ENCODE assay signal across 1 cellular context in genomic region chr18:51135361-51135760, GRCh38.
TF ChIP-seq lines count a peak whose summit lies in the region.

No MANE protein-coding gene starts in this region.

TF ChIP-seq in K562, 482 proteins besides CTCF, POLR2A, EP300 and RAD21 (continued from another document):
- TF ChIP-seq, protein P1, sequence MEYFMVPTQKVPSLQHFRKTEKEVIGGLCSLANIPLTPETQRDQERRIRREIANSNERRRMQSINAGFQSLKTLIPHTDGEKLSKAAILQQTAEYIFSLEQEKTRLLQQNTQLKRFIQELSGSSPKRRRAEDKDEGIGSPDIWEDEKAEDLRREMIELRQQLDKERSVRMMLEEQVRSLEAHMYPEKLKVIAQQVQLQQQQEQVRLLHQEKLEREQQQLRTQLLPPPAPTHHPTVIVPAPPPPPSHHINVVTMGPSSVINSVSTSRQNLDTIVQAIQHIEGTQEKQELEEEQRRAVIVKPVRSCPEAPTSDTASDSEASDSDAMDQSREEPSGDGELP (CRISPR knock-in tag; IDR thresholded peaks at IDR 0.05; ENCODE audit: borderline replicate concordance) = no peak
- no peak for TF ChIP-seq HSF4 (CRISPR knock-in tag; IDR thresholded peaks at IDR 0.05; ENCODE audit: borderline replicate concordance)
- no peak for TF ChIP-seq ZNF699 (CRISPR knock-in tag; IDR thresholded peaks at IDR 0.05; ENCODE audit: insufficient replicate concordance)
- TF ChIP-seq EHMT2 (IDR thresholded peaks at IDR 0.05) = no peak
- TF ChIP-seq FOXA3 (CRISPR knock-in tag; conservative IDR thresholded peaks at IDR 0.05 in 1 of 2, IDR thresholded peaks at IDR 0.05 in 1 of 2) = no peak
- TF ChIP-seq XRCC5 (IDR thresholded peaks at IDR 0.05; ENCODE audit: low read depth, low read length) = no peak
- no peak for TF ChIP-seq MEF2D (tag; conservative IDR thresholded peaks at IDR 0.05; ENCODE audit: low read depth)
- no peak for TF ChIP-seq TCF15 (CRISPR knock-in tag; IDR thresholded peaks at IDR 0.05)
- no peak for TF ChIP-seq POLR2AphosphoS5 (IDR thresholded peaks at IDR 0.05; ENCODE audit: control insufficient read depth, insufficient read depth, low read depth, low read length)
- no peak for TF ChIP-seq ZNF140 (CRISPR knock-in tag; IDR thresholded peaks at IDR 0.05)
- no peak for TF ChIP-seq CBFA2T2 (conservative IDR thresholded peaks at IDR 0.05)
- TF ChIP-seq, protein P2, sequence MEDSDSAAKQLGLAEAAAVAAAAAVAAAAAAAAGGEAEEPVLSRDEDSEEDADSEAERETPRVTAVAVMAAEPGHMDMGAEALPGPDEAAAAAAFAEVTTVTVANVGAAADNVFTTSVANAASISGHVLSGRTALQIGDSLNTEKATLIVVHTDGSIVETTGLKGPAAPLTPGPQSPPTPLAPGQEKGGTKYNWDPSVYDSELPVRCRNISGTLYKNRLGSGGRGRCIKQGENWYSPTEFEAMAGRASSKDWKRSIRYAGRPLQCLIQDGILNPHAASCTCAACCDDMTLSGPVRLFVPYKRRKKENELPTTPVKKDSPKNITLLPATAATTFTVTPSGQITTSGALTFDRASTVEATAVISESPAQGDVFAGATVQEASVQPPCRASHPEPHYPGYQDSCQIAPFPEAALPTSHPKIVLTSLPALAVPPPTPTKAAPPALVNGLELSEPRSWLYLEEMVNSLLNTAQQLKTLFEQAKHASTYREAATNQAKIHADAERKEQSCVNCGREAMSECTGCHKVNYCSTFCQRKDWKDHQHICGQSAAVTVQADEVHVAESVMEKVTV (CRISPR knock-in tag; IDR thresholded peaks at IDR 0.05) = no peak
- no peak for TF ChIP-seq E2F3 (CRISPR knock-in tag; IDR thresholded peaks at IDR 0.05)
- TF ChIP-seq MTA3 (IDR thresholded peaks at IDR 0.05; ENCODE audit: borderline replicate concordance) = no peak
- TF ChIP-seq ZNF12 (CRISPR knock-in tag; IDR thresholded peaks at IDR 0.05) = no peak
- TF ChIP-seq HNRNPLL (IDR thresholded peaks at IDR 0.05; ENCODE audit: low read depth, low read length, poor library complexity, severe bottlenecking) = no peak
- TF ChIP-seq JUND (IDR thresholded peaks at IDR 0.05; ENCODE audit: borderline replicate concordance, low read depth, low read length) = peak; percentile 37; the same call in 1 of the 2 replicates
- TF ChIP-seq JUND (tag; IDR thresholded peaks at IDR 0.05; ENCODE audit: borderline replicate concordance, low read depth, low read length) = no peak
- TF ChIP-seq IRF2 (CRISPR knock-in tag; IDR thresholded peaks at IDR 0.05) = no peak
- no peak for TF ChIP-seq SLC30A9 (CRISPR knock-in tag; IDR thresholded peaks at IDR 0.05)
- TF ChIP-seq SMARCC2 (IDR thresholded peaks at IDR 0.05; ENCODE audit: low read depth) = no peak
- TF ChIP-seq ZKSCAN1 (IDR thresholded peaks at IDR 0.05; ENCODE audit: low read depth, low read length) = no peak
- TF ChIP-seq MEIS2 (IDR thresholded peaks at IDR 0.05; ENCODE audit: partially characterized antibody) = peak; percentile 7
- TF ChIP-seq MNT (conservative IDR thresholded peaks at IDR 0.05) = no peak
- TF ChIP-seq SIRT6 (IDR thresholded peaks at IDR 0.05; ENCODE audit: low read depth, low read length) = no peak
- TF ChIP-seq, protein P3, sequence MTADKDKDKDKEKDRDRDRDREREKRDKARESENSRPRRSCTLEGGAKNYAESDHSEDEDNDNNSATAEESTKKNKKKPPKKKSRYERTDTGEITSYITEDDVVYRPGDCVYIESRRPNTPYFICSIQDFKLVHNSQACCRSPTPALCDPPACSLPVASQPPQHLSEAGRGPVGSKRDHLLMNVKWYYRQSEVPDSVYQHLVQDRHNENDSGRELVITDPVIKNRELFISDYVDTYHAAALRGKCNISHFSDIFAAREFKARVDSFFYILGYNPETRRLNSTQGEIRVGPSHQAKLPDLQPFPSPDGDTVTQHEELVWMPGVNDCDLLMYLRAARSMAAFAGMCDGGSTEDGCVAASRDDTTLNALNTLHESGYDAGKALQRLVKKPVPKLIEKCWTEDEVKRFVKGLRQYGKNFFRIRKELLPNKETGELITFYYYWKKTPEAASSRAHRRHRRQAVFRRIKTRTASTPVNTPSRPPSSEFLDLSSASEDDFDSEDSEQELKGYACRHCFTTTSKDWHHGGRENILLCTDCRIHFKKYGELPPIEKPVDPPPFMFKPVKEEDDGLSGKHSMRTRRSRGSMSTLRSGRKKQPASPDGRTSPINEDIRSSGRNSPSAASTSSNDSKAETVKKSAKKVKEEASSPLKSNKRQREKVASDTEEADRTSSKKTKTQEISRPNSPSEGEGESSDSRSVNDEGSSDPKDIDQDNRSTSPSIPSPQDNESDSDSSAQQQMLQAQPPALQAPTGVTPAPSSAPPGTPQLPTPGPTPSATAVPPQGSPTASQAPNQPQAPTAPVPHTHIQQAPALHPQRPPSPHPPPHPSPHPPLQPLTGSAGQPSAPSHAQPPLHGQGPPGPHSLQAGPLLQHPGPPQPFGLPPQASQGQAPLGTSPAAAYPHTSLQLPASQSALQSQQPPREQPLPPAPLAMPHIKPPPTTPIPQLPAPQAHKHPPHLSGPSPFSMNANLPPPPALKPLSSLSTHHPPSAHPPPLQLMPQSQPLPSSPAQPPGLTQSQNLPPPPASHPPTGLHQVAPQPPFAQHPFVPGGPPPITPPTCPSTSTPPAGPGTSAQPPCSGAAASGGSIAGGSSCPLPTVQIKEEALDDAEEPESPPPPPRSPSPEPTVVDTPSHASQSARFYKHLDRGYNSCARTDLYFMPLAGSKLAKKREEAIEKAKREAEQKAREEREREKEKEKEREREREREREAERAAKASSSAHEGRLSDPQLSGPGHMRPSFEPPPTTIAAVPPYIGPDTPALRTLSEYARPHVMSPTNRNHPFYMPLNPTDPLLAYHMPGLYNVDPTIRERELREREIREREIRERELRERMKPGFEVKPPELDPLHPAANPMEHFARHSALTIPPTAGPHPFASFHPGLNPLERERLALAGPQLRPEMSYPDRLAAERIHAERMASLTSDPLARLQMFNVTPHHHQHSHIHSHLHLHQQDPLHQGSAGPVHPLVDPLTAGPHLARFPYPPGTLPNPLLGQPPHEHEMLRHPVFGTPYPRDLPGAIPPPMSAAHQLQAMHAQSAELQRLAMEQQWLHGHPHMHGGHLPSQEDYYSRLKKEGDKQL (CRISPR knock-in tag; IDR thresholded peaks at IDR 0.05; ENCODE audit: borderline replicate concordance) = no peak
- no peak for TF ChIP-seq ZNF282 (CRISPR knock-in tag; IDR thresholded peaks at IDR 0.05)
- no peak for TF ChIP-seq U2AF2 (optimal IDR thresholded peaks at IDR 0.05; ENCODE audit: low read depth, low read length)
